In genomic region chr17:83056583-83057396, GRCh38 we compare ENCODE assay signal across 13 cellular contexts. TPM values are rescaled to one million over a fixed set of nuclear protein-coding genes. Genes with fewer than 3 reads are reported as not detected.
DNase-seq lines count a peak whose midpoint lies in the region; ATAC-seq and TF ChIP-seq lines count a peak whose summit lies in the region.
"Had no signal": no experiment of that assay in that cellular context is flagged by ENCODE, and none has a peak within 500 bp of the region (broad histone marks: within the 10 kb centered on the region; RNA-seq: fewer than 3 reads in every experiment).

No MANE protein-coding gene starts in this region.

- H3K9me3 Mint-ChIP-seq in stimulated activated naive CD8-positive, alpha-beta T cell treated with anti-CD3 and anti-CD28 coated beads, Interleukin-15, amount 100 ng/mL, for 72 hours: no peaks in the 10 kb centered on the region

- H3K36me3 ChIP-seq in ascending aorta (no peaks in the 10 kb centered on the region), aorta (ENCODE audit: control insufficient read depth in 1 of 2, insufficient read depth in 2 of 2, low read length in 1 of 2) (no peaks in the 10 kb centered on the region), body of pancreas (replicated peaks in 1 of 2; ENCODE audit: insufficient read depth in 1 of 2, low read depth in 2 of 2) (no peaks in the 10 kb centered on the region), testis (ENCODE audit: low read depth, missing control alignments) (no peaks in the 10 kb centered on the region)
- H3K36me3 ChIP-seq: pancreas had no signal

- H3K27ac Mint-ChIP-seq in stimulated activated naive CD8-positive, alpha-beta T cell treated with anti-CD3 and anti-CD28 coated beads, Interleukin-15, amount 100 ng/mL, for 72 hours: no peak overlapping the region

- no peak for TF ChIP-seq CTCF in ascending aorta (IDR thresholded peaks at IDR 0.05)
- TF ChIP-seq CTCF in body of pancreas (IDR thresholded peaks at IDR 0.05): no peak
- no peak for TF ChIP-seq CTCF in testis (IDR thresholded peaks at IDR 0.05)

- no peak overlapping the region for H3K4me3 Mint-ChIP-seq in stimulated activated naive CD8-positive, alpha-beta T cell treated with anti-CD3 and anti-CD28 coated beads, Interleukin-15, amount 100 ng/mL, for 72 hours

- H3K4me1 ChIP-seq in ascending aorta (peaks cover 4 to 22% of the 10 kb centered on the region in 2 donors), aorta (ENCODE audit: control insufficient read depth in 1 of 2, insufficient read depth in 2 of 2, low read length in 2 of 2) (no peaks in the 10 kb centered on the region), body of pancreas (peaks cover 12% of the 10 kb centered on the region), testis (peaks cover 17% of the 10 kb centered on the region)

- no peaks in the 10 kb centered on the region for H3K27me3 ChIP-seq in ascending aorta
- H3K27me3 ChIP-seq in aorta (ENCODE audit: control insufficient read depth in 1 of 2, insufficient read depth in 2 of 2, low read length in 1 of 2): no peaks in the 10 kb centered on the region
- H3K27me3 ChIP-seq in body of pancreas: no peaks in the 10 kb centered on the region
- H3K27me3 ChIP-seq in testis: no peaks in the 10 kb centered on the region
- H3K27me3 ChIP-seq: pancreas had no signal

- DNase-seq in stimulated activated naive CD8-positive, alpha-beta T cell treated with anti-CD3 and anti-CD28 coated beads, Interleukin-15, Interleukin-2, amounts not matched to agents 100 U/mL and 50 U/mL, for 24 hours: peak; percentile 2
- DNase-seq in stimulated activated naive CD8-positive, alpha-beta T cell treated with anti-CD3 and anti-CD28 coated beads, Interleukin-15, amount 100 ng/mL, for 72 hours: no peak
- DNase-seq in ascending aorta (ENCODE audit: low spot score in 2 of 2): peak in 1 of 2 donors; percentile 83
- DNase-seq in mucosa of gallbladder (ENCODE audit: low spot score): peak; percentile 9
- peak; percentile 82 to 85 for DNase-seq in aorta
- no peak for DNase-seq in GOT3 (lab: John Stamatoyannopoulos, UW)
- DNase-seq in body of pancreas: no peak
- no peak for DNase-seq in testis
- DNase-seq: left colon, NCI-H2171 treated with DMSO at 0.1 percent for 48 hours, RPMI8226 had no signal

- ATAC-seq in stimulated activated naive CD8-positive, alpha-beta T cell treated with anti-CD3 and anti-CD28 coated beads, Interleukin-15, Interleukin-2, amounts not matched to agents 100 U/mL and 50 U/mL, for 24 hours: no peak
- ATAC-seq in stimulated activated naive CD8-positive, alpha-beta T cell treated with anti-CD3 and anti-CD28 coated beads, Interleukin-15, amount 100 ng/mL, for 72 hours: no peak
- peak; percentile 39 for ATAC-seq in aorta (ENCODE audit: low FRiP score)
- no peak for ATAC-seq in body of pancreas
- ATAC-seq: left colon, pancreas had no signal

- H3K9me3 ChIP-seq in ascending aorta (no peaks in the 10 kb centered on the region), aorta (ENCODE audit: control insufficient read depth, low read length) (no peaks in the 10 kb centered on the region), body of pancreas (no peaks in the 10 kb centered on the region), testis (no peaks in the 10 kb centered on the region)
- H3K9me3 ChIP-seq: pancreas had no signal

- H3K4me3 ChIP-seq in ascending aorta: peak overlapping the region in 1 of 2 donors; percentile 46
- no peak overlapping the region for H3K4me3 ChIP-seq in aorta (ENCODE audit: low read length in 2 of 2)
- no peak overlapping the region for H3K4me3 ChIP-seq in body of pancreas
- no peak overlapping the region for H3K4me3 ChIP-seq in testis
- H3K4me3 ChIP-seq: pancreas had no signal

- intact Hi-C loops in ascending aorta (cut with DNase I) (loop anchor here (1.0 kb wide), 1 partner anchor 23 kb away; the partner anchor contains the start of gene METRNL), aorta (cut with DNase I) (loop anchor here in 1 of 2 donors (1.0 kb wide), 1 partner anchor 22 kb away; no protein-coding TSS in a partner anchor), body of pancreas (cut with DNase I) (no loop called here), testis (cut with DNase I; ENCODE audit: low total_unique reads) (no loop called here)

- 34 to 38% methylated on average over 30 of the region's 30 CpGs for WGBS in aorta, 2 donors
- WGBS in body of pancreas, 2 donors: 78 to 92% methylated on average over 8 to 30 of the region's 30 CpGs
- WGBS in testis, 2 donors: 85 to 88% methylated on average over 17 to 30 of the region's 30 CpGs

- H3K27me3 Mint-ChIP-seq in stimulated activated naive CD8-positive, alpha-beta T cell treated with anti-CD3 and anti-CD28 coated beads, Interleukin-15, amount 100 ng/mL, for 72 hours: peaks cover 5% of the 10 kb centered on the region

- TF ChIP-seq POLR2A in body of pancreas (IDR thresholded peaks at IDR 0.05) (no peak), testis (IDR thresholded peaks at IDR 0.05) (no peak)

- peaks cover 17% of the 10 kb centered on the region for H3K4me1 Mint-ChIP-seq in stimulated activated naive CD8-positive, alpha-beta T cell treated with anti-CD3 and anti-CD28 coated beads, Interleukin-15, amount 100 ng/mL, for 72 hours

- H3K27ac ChIP-seq in ascending aorta (peak overlapping the region; percentile 46 to 83), aorta (ENCODE audit: low read depth in 1 of 2, low read length in 2 of 2) (peak overlapping the region in 1 of 2 donors; percentile 68), body of pancreas (no peak overlapping the region), testis (no peak overlapping the region)
- H3K27ac ChIP-seq: C4-2B, pancreas had no signal

RNA-seq across cellular contexts. Expression of gene METRNL, which starts 22.6 kb away (rescaled TPM):
- total RNA-seq in ascending aorta: 257 TPM
- 45.8 TPM for total RNA-seq in mucosa of gallbladder
- total RNA-seq in aorta: 100 to 1,000 TPM; 126 to 176 TPM
- polyA plus RNA-seq in aorta: 10 to 100 TPM; 35.3 to 81.5 TPM
- total RNA-seq in body of pancreas: 10 to 100 TPM; 21.3 to 26.4 TPM
- 10 to 100 TPM; 54.6 to 86.1 TPM for total RNA-seq in testis
- 56.1 TPM for polyA plus RNA-seq in testis (ENCODE audit: insufficient read depth, low read depth, low replicate concordance)

Comparison
In these comparisons a context has a peak if more than half of its experiments do, and no peak if none do; other contexts are left out.
1. DNase-seq: peak in stimulated activated naive CD8-positive, alpha-beta T cell treated with anti-CD3 and anti-CD28 coated beads, Interleukin-15, Interleukin-2, amounts not matched to agents 100 U/mL and 50 U/mL, for 24 hours (single experiment), mucosa of gallbladder (single experiment) and aorta (2 of 2); none in stimulated activated naive CD8-positive, alpha-beta T cell treated with anti-CD3 and anti-CD28 coated beads, Interleukin-15, amount 100 ng/mL, for 72 hours (0 of 2), GOT3 (single experiment), body of pancreas (0 of 4) and testis (single experiment).
2. H3K27ac ChIP-seq: peak in ascending aorta (2 of 2); none in body of pancreas (0 of 4) and testis (0 of 2).